ENCODE assay signal across 20 cellular contexts in genomic region chr12:30988887-30989286, GRCh38.
DNase-seq lines count a peak whose midpoint lies in the region; FAIRE-seq and TF ChIP-seq lines count a peak whose summit lies in the region.
"Had no signal": no experiment of that assay in that cellular context is flagged by ENCODE, and none has a peak within 500 bp of the region (broad histone marks: within the 10 kb centered on the region; RNA-seq: fewer than 3 reads in every experiment).

No MANE protein-coding gene starts in this region.

- H3K36me3 Mint-ChIP-seq in chondrocyte (ENCODE audit: low read depth) (no peaks in the 10 kb centered on the region), endothelial cell (ENCODE audit: low read depth, unreplicated experiment) (no peaks in the 10 kb centered on the region)
- H3K36me3 Mint-ChIP-seq: activated naive CD4-positive, alpha-beta T cell treated with anti-CD3 and anti-CD28 coated beads, Interleukin-2, amount 50 U/mL, for 24 hours had no signal

- no peaks in the 10 kb centered on the region for H3K9me3 Mint-ChIP-seq in chondrocyte (ENCODE audit: low read depth)
- H3K9me3 Mint-ChIP-seq in endothelial cell (ENCODE audit: unreplicated experiment) = no peaks in the 10 kb centered on the region
- H3K9me3 Mint-ChIP-seq: activated naive CD4-positive, alpha-beta T cell treated with anti-CD3 and anti-CD28 coated beads, Interleukin-2, amount 50 U/mL, for 24 hours; central memory CD8-positive, alpha-beta T cell; nephron had no signal

- H3K4me1 Mint-ChIP-seq in chondrocyte (ENCODE audit: low read depth) (no peaks in the 10 kb centered on the region), endothelial cell (ENCODE audit: unreplicated experiment) (peaks cover 2% of the 10 kb centered on the region)
- H3K4me1 Mint-ChIP-seq: activated naive CD4-positive, alpha-beta T cell treated with anti-CD3 and anti-CD28 coated beads, Interleukin-2, amount 50 U/mL, for 24 hours; central memory CD8-positive, alpha-beta T cell; nephron had no signal

- H3K4me1 ChIP-seq in small intestine (ENCODE audit: control insufficient read depth in 2 of 2, insufficient read depth in 1 of 2, low read depth in 1 of 2, low read length in 1 of 2) = no peaks in the 10 kb centered on the region

- no peaks in the 10 kb centered on the region for H3K36me3 ChIP-seq in small intestine (ENCODE audit: control insufficient read depth in 2 of 2, insufficient read depth in 2 of 2, low read length in 2 of 2)
- H3K36me3 ChIP-seq: spleen, upper lobe of left lung had no signal

- WGBS in small intestine, 3 donors = 12 to 49% (median 41%) methylated on average over 5 of the region's 5 CpGs

- no peak overlapping the region for H3K4me3 Mint-ChIP-seq in chondrocyte (ENCODE audit: unreplicated experiment)
- no peak overlapping the region for H3K4me3 Mint-ChIP-seq in endothelial cell (ENCODE audit: unreplicated experiment)
- H3K4me3 Mint-ChIP-seq: activated naive CD4-positive, alpha-beta T cell treated with anti-CD3 and anti-CD28 coated beads, Interleukin-2, amount 50 U/mL, for 24 hours; central memory CD8-positive, alpha-beta T cell; nephron had no signal

- H3K27ac Mint-ChIP-seq in chondrocyte (ENCODE audit: unreplicated experiment) (no peak overlapping the region), endothelial cell (ENCODE audit: unreplicated experiment) (no peak overlapping the region)
- H3K27ac Mint-ChIP-seq: activated naive CD4-positive, alpha-beta T cell treated with anti-CD3 and anti-CD28 coated beads, Interleukin-2, amount 50 U/mL, for 24 hours; nephron had no signal

- FAIRE-seq in small intestine (lab: Jason Lieb, UNC) = no peak
- FAIRE-seq: K562 had no signal

- H3K27ac ChIP-seq in small intestine (ENCODE audit: low read depth in 1 of 2, low read length in 1 of 2) = no peak overlapping the region
- H3K27ac ChIP-seq: upper lobe of left lung had no signal

- no peaks in the 10 kb centered on the region for H3K9me3 ChIP-seq in small intestine (ENCODE audit: control insufficient read depth, low read depth)
- H3K9me3 ChIP-seq: spleen, upper lobe of left lung had no signal

- no peak overlapping the region for H3K4me3 ChIP-seq in LNCaP clone FGC (ENCODE audit: low read depth, low read length)
- H3K4me3 ChIP-seq in small intestine (ENCODE audit: low read depth in 1 of 2, low read length in 2 of 2) = no peak overlapping the region
- H3K4me3 ChIP-seq: K562, spleen, upper lobe of left lung had no signal

- no peaks in the 10 kb centered on the region for H3K27me3 ChIP-seq in small intestine (ENCODE audit: control insufficient read depth in 2 of 2, insufficient read depth in 2 of 2, low read length in 2 of 2)
- H3K27me3 ChIP-seq: spleen, upper lobe of left lung had no signal

- peaks cover 3% of the 10 kb centered on the region for H3K27me3 Mint-ChIP-seq in chondrocyte (ENCODE audit: low read depth)
- H3K27me3 Mint-ChIP-seq in endothelial cell (ENCODE audit: unreplicated experiment) = peaks cover 6% of the 10 kb centered on the region
- H3K27me3 Mint-ChIP-seq: activated naive CD4-positive, alpha-beta T cell treated with anti-CD3 and anti-CD28 coated beads, Interleukin-2, amount 50 U/mL, for 24 hours had no signal

- TF ChIP-seq CTCF in LNCaP clone FGC (IDR thresholded peaks at IDR 0.05; ENCODE audit: control insufficient read depth, extremely low read depth, insufficient read depth) = no peak
- peak; percentile 18 for TF ChIP-seq CTCF in chondrocyte (IDR thresholded peaks at IDR 0.05)
- TF ChIP-seq CTCF in endothelial cell (IDR thresholded peaks at IDR 0.05; ENCODE audit: unreplicated experiment) = no peak

- DNase-seq in LNCaP clone FGC (ENCODE audit: low read depth) (peak; percentile 63), NCI-H2196 (lab: John Stamatoyannopoulos, UW; ENCODE audit: unreplicated experiment) (peak; percentile 31), chondrocyte (ENCODE audit: low spot score) (no peak), small intestine (peak; percentile 20), glomerular visceral epithelial cell (ENCODE audit: extremely low spot score) (no peak), AG08395 (ENCODE audit: low spot score) (no peak), endothelial cell (ENCODE audit: low spot score) (no peak)
- DNase-seq: AML-193; aorta; effector memory CD4-positive, alpha-beta T cell; H7; midbrain; MV-4-11; spleen; stimulated activated CD4-positive, alpha-beta T cell treated with anti-CD3 and anti-CD28 coated beads, Interleukin-4, amount 100 ng/mL, for 4 hours; upper lobe of left lung had no signal

Comparison
In these comparisons a context has a peak if more than half of its experiments do, and no peak if none do; other contexts are left out.
1. DNase-seq: peak in LNCaP clone FGC (single experiment), NCI-H2196 (single experiment) and small intestine (single experiment); none in chondrocyte (single experiment), glomerular visceral epithelial cell (single experiment), AG08395 (single experiment) and endothelial cell (single experiment).